In genomic region chr15:65184305-65184943, GRCh38 we compare ENCODE assay signal across 8 cellular contexts. TPM values are rescaled to one million over a fixed set of nuclear protein-coding genes. Genes with fewer than 3 reads are reported as not detected.
DNase-seq lines count a peak whose midpoint lies in the region; ATAC-seq, FAIRE-seq and TF ChIP-seq lines count a peak whose summit lies in the region.

No MANE protein-coding gene starts in this region.

- BruUV-seq in mammary epithelial cell (replicated peaks; lab: Mats Ljungman, UMichigan), result no TSS peak

- dilution Hi-C loops in mammary epithelial cell (cut with HindIII; ENCODE audit: low sequenced_read_pairs), result no loop called here
- dilution Hi-C loops in keratinocyte (cut with MboI; ENCODE audit: extremely low pct_ligation_motif_present, low sequenced_read_pairs), result no loop called here

- no peaks in the 10 kb centered on the region for H3K9me1 ChIP-seq in keratinocyte (ENCODE audit: control insufficient read depth, extremely low read depth, insufficient read depth, low read length)

- peak; percentile 15 for ATAC-seq in GM19467 (IDR thresholded peaks at IDR 0.05; ENCODE audit: unreplicated experiment)
- no peak for ATAC-seq in HG02610 (IDR thresholded peaks at IDR 0.05; ENCODE audit: unreplicated experiment)

- intact Hi-C loops in mammary epithelial cell (cut with micrococcal nuclease), result loop anchor here (1.0 kb wide), 2 partner anchors 51 to 130 kb away; partner anchors contain the start of gene PDCD7

- peaks cover 57% of the 10 kb centered on the region for H3K79me2 ChIP-seq in mammary epithelial cell (ENCODE audit: insufficient read depth, low read length)
- H3K79me2 ChIP-seq in keratinocyte (ENCODE audit: control insufficient read depth, insufficient read depth, low read length), result peaks cover 54% of the 10 kb centered on the region

- TF ChIP-seq CTCF in mammary epithelial cell (conservative IDR thresholded peaks at IDR 0.05 in 1 of 2, IDR thresholded peaks at IDR 0.05 in 1 of 2; ENCODE audit: extremely low read depth in 1 of 2, insufficient read depth in 1 of 2, low read depth in 1 of 2, low read length in 2 of 2) (no peak), keratinocyte (optimal IDR thresholded peaks at IDR 0.05 in 1 of 3, IDR thresholded peaks at IDR 0.05 in 1 of 3, conservative IDR thresholded peaks at IDR 0.05 in 1 of 3; ENCODE audit: extremely low read depth in 1 of 3, insufficient read depth in 2 of 3, low read length in 3 of 3) (no peak)

- H3K4me3 ChIP-seq in HUES64 (ENCODE audit: low read length) (peak overlapping the region; percentile 94), mammary epithelial cell (replicated peaks in 1 of 3; ENCODE audit: insufficient read depth in 1 of 3, low read depth in 2 of 3, low read length in 3 of 3) (peak overlapping the region; percentile 63 to 87 (median 66)), keratinocyte (ENCODE audit: control insufficient read depth in 2 of 3, extremely low read depth in 1 of 3, insufficient read depth in 2 of 3, low read depth in 1 of 3, low read length in 3 of 3) (peak overlapping the region; percentile 81 to 95 (median 89))

- no peaks in the 10 kb centered on the region for H3K27me3 ChIP-seq in HUES64 (ENCODE audit: insufficient read depth, low read length)
- H3K27me3 ChIP-seq in mammary epithelial cell (ENCODE audit: insufficient read depth, low read length), result no peaks in the 10 kb centered on the region
- no peaks in the 10 kb centered on the region for H3K27me3 ChIP-seq in keratinocyte (ENCODE audit: control insufficient read depth, extremely low read depth, insufficient read depth, low read length)

- H4K20me1 ChIP-seq in mammary epithelial cell (ENCODE audit: insufficient read depth, low read length), result no peaks in the 10 kb centered on the region
- no peaks in the 10 kb centered on the region for H4K20me1 ChIP-seq in keratinocyte (ENCODE audit: control insufficient read depth, extremely low read depth, insufficient read depth, low read length)

- CTCF ChIA-PET in mammary epithelial cell (lab: Charles Lee; ENCODE audit: low non-redundant PET), result no interaction called here

- H3K36me3 ChIP-seq in HUES64 (ENCODE audit: insufficient read depth, low read length), result peaks cover 15% of the 10 kb centered on the region
- peaks cover 4% of the 10 kb centered on the region for H3K36me3 ChIP-seq in mammary epithelial cell (ENCODE audit: insufficient read depth, low read length)
- H3K36me3 ChIP-seq in keratinocyte (ENCODE audit: control insufficient read depth in 2 of 2, extremely low read depth in 1 of 2, insufficient read depth in 2 of 2, low read length in 2 of 2), result no peaks in the 10 kb centered on the region

- H3K9me3 ChIP-seq in HUES64 (ENCODE audit: insufficient read depth, low read depth, low read length) (no peaks in the 10 kb centered on the region), mammary epithelial cell (replicated peaks; ENCODE audit: insufficient read depth, low read length) (no peaks in the 10 kb centered on the region), keratinocyte (ENCODE audit: control insufficient read depth, low read depth, low read length) (no peaks in the 10 kb centered on the region)

- H3K9ac ChIP-seq in HUES64 (ENCODE audit: low read depth, low read length) (peak overlapping the region; percentile 88), mammary epithelial cell (ENCODE audit: insufficient read depth, low read length) (peak overlapping the region; percentile 71), keratinocyte (ENCODE audit: control insufficient read depth, extremely low read depth, insufficient read depth, low read length) (peak overlapping the region; percentile 98)

- in situ Hi-C loops in mammary epithelial cell (cut with MboI; ENCODE audit: low sequenced_read_pairs in 2 of 2), result no loop called here

- DNase-seq in CD1c-positive myeloid dendritic cell (ENCODE audit: extremely low spot score) (peak; percentile 69), T1000 (lab: John Stamatoyannopoulos, UW) (peak; percentile 7), mammary epithelial cell (peak; percentile 61), keratinocyte (ENCODE audit: low read depth, low spot score) (no peak)
- peak; percentile 6 to 26 for DNase-seq in stimulated activated CD4-positive, alpha-beta T cell treated with anti-CD3 and anti-CD28 coated beads, Interleukin-12 subunit alpha, Interleukin-12 subunit beta, amount 100 ng/mL, for 24 hours (ENCODE audit: low read depth in 2 of 2)

- H3K4me1 ChIP-seq in HUES64 (ENCODE audit: insufficient read depth, low read length) (peaks cover 12% of the 10 kb centered on the region; the same call in 1 of the 2 replicates), mammary epithelial cell (ENCODE audit: insufficient read depth, low read length) (no peaks in the 10 kb centered on the region), keratinocyte (ENCODE audit: control insufficient read depth, extremely low read depth, insufficient read depth, low read length) (peaks cover 5% of the 10 kb centered on the region)

- under 1% methylated on average over 36 of the region's 36 CpGs for WGBS in HUES64
- WGBS in mammary epithelial cell (ENCODE audit: low coverage, missing lambda C conversion rate), result 1% methylated on average over 21 of the region's 36 CpGs

- H2AFZ ChIP-seq in mammary epithelial cell (ENCODE audit: low read depth, low read length) (peak overlapping the region; percentile 92), keratinocyte (ENCODE audit: control insufficient read depth, low read length) (peak overlapping the region; percentile 85)

- FAIRE-seq in keratinocyte (lab: Jason Lieb, UNC), result no peak

- peak overlapping the region; percentile 85 for H3K4me2 ChIP-seq in mammary epithelial cell (ENCODE audit: insufficient read depth, low read depth, low read length)
- H3K4me2 ChIP-seq in keratinocyte (ENCODE audit: control insufficient read depth, extremely low read depth, insufficient read depth, low read depth, low read length), result peak overlapping the region; percentile 91

- peak overlapping the region; percentile 93 for H3K27ac ChIP-seq in HUES64 (ENCODE audit: low read depth, low read length)
- peak overlapping the region; percentile 73 for H3K27ac ChIP-seq in mammary epithelial cell (ENCODE audit: insufficient read depth, low read depth, low read length)
- H3K27ac ChIP-seq in keratinocyte (ENCODE audit: control insufficient read depth, insufficient read depth, low read length), result peak overlapping the region; percentile 93

RNA-seq across cellular contexts. Expression of gene CLPX, which starts 0.7 kb away (rescaled TPM):
- polyA plus RNA-seq in HUES64 (2013, experiment 1 of 2), result 22.4 TPM
- polyA plus RNA-seq in HUES64 (2013, experiment 2 of 2), result 29.8 TPM
- total RNA-seq in mammary epithelial cell, result 10 to 100 TPM; 28.3 to 42.4 TPM
- polyA plus RNA-seq in mammary epithelial cell, result 17.8 TPM
- 36.2 TPM for polyA minus RNA-seq in mammary epithelial cell
- polyA plus RNA-seq in keratinocyte, result 29.0 to 51.5 TPM (median 43.6 TPM) in 3 replicates
- 146 TPM for polyA plus RNA-seq in keratinocyte (2011; ENCODE audit: low read depth)
- polyA plus RNA-seq in keratinocyte (2011; cell fraction: cytosol; rRNA removed), result 27.6 and 47.7 TPM in 2 replicates
- polyA plus RNA-seq in keratinocyte (2011; cell fraction: nucleus; rRNA removed), result 41.9 and 67.0 TPM in 2 replicates
- polyA plus RNA-seq in keratinocyte (2012; ENCODE audit: low replicate concordance), result 26.4 and 43.1 TPM in 2 replicates
- polyA minus RNA-seq in keratinocyte, result 2.9 to 75.4 TPM (median 20.6 TPM) in 3 replicates
- 22.8 TPM for polyA minus RNA-seq in keratinocyte (2011; cell fraction: cytosol; rRNA and poly(A)+ RNA removed)
- polyA minus RNA-seq in keratinocyte (2011; cell fraction: nucleus; rRNA and poly(A)+ RNA removed), result 27.9 and 46.7 TPM in 2 replicates

RNA-seq across cellular contexts. Expression of gene CILP, which starts 26.8 kb away (rescaled TPM):
- polyA plus RNA-seq in HUES64 (2013, experiment 1 of 2), result not detected
- not detected for polyA plus RNA-seq in HUES64 (2013, experiment 2 of 2)
- total RNA-seq in mammary epithelial cell, result not detected
- not detected for polyA plus RNA-seq in mammary epithelial cell
- polyA minus RNA-seq in mammary epithelial cell, result not detected
- 0.03 TPM in 1 of 3 replicates, not detected in the others for polyA plus RNA-seq in keratinocyte
- polyA plus RNA-seq in keratinocyte (2011; ENCODE audit: low read depth), result not detected
- polyA plus RNA-seq in keratinocyte (2011; cell fraction: cytosol; rRNA removed), result not detected in 2 replicates
- polyA plus RNA-seq in keratinocyte (2011; cell fraction: nucleus; rRNA removed), result 0.03 TPM in 1 of 2 replicates, not detected in the other
- not detected in 2 replicates for polyA plus RNA-seq in keratinocyte (2012; ENCODE audit: low replicate concordance)
- polyA minus RNA-seq in keratinocyte, result not detected in 3 replicates
- not detected for polyA minus RNA-seq in keratinocyte (2011; cell fraction: cytosol; rRNA and poly(A)+ RNA removed)
- not detected in 2 replicates for polyA minus RNA-seq in keratinocyte (2011; cell fraction: nucleus; rRNA and poly(A)+ RNA removed)

RNA-seq across cellular contexts. Expression of gene PDCD7, which starts 50.8 kb away (rescaled TPM):
- 14.2 TPM for polyA plus RNA-seq in HUES64 (2013, experiment 1 of 2)
- 13.4 TPM for polyA plus RNA-seq in HUES64 (2013, experiment 2 of 2)
- 10 to 100 TPM; 16.7 to 22.5 TPM for total RNA-seq in mammary epithelial cell
- 13.8 TPM for polyA plus RNA-seq in mammary epithelial cell
- 11.4 TPM for polyA minus RNA-seq in mammary epithelial cell
- polyA plus RNA-seq in keratinocyte, result 12.2 to 17.2 TPM (median 15.8 TPM) in 3 replicates
- 18.2 TPM for polyA plus RNA-seq in keratinocyte (2011; ENCODE audit: low read depth)
- polyA plus RNA-seq in keratinocyte (2011; cell fraction: cytosol; rRNA removed), result 10.5 and 13.1 TPM in 2 replicates
- polyA plus RNA-seq in keratinocyte (2011; cell fraction: nucleus; rRNA removed), result 19.9 and 20.2 TPM in 2 replicates
- 11.2 and 11.6 TPM in 2 replicates for polyA plus RNA-seq in keratinocyte (2012; ENCODE audit: low replicate concordance)
- polyA minus RNA-seq in keratinocyte, result 8.0 to 48.0 TPM (median 9.3 TPM) in 3 replicates
- polyA minus RNA-seq in keratinocyte (2011; cell fraction: cytosol; rRNA and poly(A)+ RNA removed), result 12.5 TPM
- 7.5 and 11.0 TPM in 2 replicates for polyA minus RNA-seq in keratinocyte (2011; cell fraction: nucleus; rRNA and poly(A)+ RNA removed)
